19 cellular contexts compared by ENCODE assay signal in the genomic region with DNA sequence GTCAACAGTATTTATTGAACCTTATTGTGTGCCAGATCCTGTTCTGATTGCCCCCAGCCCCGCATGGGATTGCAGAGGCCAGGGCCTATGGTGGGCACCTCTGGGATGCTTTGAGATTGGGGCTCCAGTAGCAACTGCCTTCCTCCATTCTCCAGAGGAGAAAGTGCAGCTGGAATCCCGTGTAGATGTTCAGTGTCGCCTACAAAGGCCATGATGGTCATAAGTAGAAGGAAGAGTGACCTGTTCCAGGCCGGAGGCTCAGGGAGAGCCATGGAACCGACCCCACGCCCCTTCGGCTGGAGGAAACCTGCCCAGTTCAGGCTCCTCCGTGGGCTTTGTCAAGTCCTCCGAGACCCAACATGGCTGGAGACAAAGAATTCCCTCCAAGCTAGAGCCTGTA.
A peak's percentile ranks its signal among the peaks of the same experiment; 100 is the strongest.
DNase-seq lines count a peak whose midpoint lies in the region; ATAC-seq and TF ChIP-seq lines count a peak whose summit lies in the region.
"Had no signal": no experiment of that assay in that cellular context is flagged by ENCODE, and none has a peak within 500 bp of the region (broad histone marks: within the 10 kb centered on the region; RNA-seq: fewer than 3 reads in every experiment).

No MANE protein-coding gene starts in this region.

- H3K27me3 ChIP-seq in trophoblast cell (ENCODE audit: insufficient read depth, low read length) (no peaks in the 10 kb centered on the region), H7 (ENCODE audit: control insufficient read depth, insufficient read depth, low read length) (no peaks in the 10 kb centered on the region)
- no peaks in the 10 kb centered on the region for H3K27me3 ChIP-seq in CD4-positive, alpha-beta T cell (ENCODE audit: control insufficient read depth, insufficient read depth, low read length)
- H3K27me3 ChIP-seq: BE2C, BLaER1 had no signal

- no peak overlapping the region for H3K27ac ChIP-seq in trophoblast cell (ENCODE audit: low read depth, low read length)
- H3K27ac ChIP-seq in CD4-positive, alpha-beta T cell (ENCODE audit: low read depth, low read length), result no peak overlapping the region
- H3K27ac ChIP-seq: BLaER1 had no signal

- H2AK5ac ChIP-seq in trophoblast cell (ENCODE audit: low read length), result peak overlapping the region; percentile 30

- H3K18ac ChIP-seq in trophoblast cell (ENCODE audit: low read length), result no peak overlapping the region

- no peak overlapping the region for H2BK5ac ChIP-seq in trophoblast cell (ENCODE audit: low read depth, low read length, poor library complexity)

- no peak overlapping the region for H3K4ac ChIP-seq in trophoblast cell (ENCODE audit: low read depth, low read length)

- no peaks in the 10 kb centered on the region for H3K9me3 Mint-ChIP-seq in dendritic cell treated with granulocyte-macrophage colony-stimulating factor and Interleukin-4, amounts not matched to agents 40 ng/mL and 50 ng/mL, for 4 days
- no peaks in the 10 kb centered on the region for H3K9me3 Mint-ChIP-seq in CD4-positive, alpha-beta T cell
- H3K9me3 Mint-ChIP-seq: CD8-positive, alpha-beta T cell had no signal

- H3K4me1 Mint-ChIP-seq in T-helper 17 cell, result peaks cover 19% of the 10 kb centered on the region
- peaks cover 16% of the 10 kb centered on the region for H3K4me1 Mint-ChIP-seq in dendritic cell treated with granulocyte-macrophage colony-stimulating factor and Interleukin-4, amounts not matched to agents 40 ng/mL and 50 ng/mL, for 4 days (ENCODE audit: low read depth)
- H3K4me1 Mint-ChIP-seq in CD4-positive, alpha-beta T cell (ENCODE audit: low read depth), result peaks cover 48% of the 10 kb centered on the region

- CTCF ChIA-PET in CD4-positive, alpha-beta T cell (lab: Charles Lee), result interaction anchor here (0.6 kb wide), 1 partner anchor 139 kb away, joined by 3 read pairs; no protein-coding TSS in a partner anchor

- ATAC-seq in T-helper 17 cell (no peak), GM19023 (IDR thresholded peaks at IDR 0.05; ENCODE audit: unreplicated experiment) (no peak)
- no peak for ATAC-seq in CD4-positive, alpha-beta T cell (ENCODE audit: poor library complexity)
- ATAC-seq: CD8-positive, alpha-beta T cell had no signal

- H3K36me3 Mint-ChIP-seq in T-helper 17 cell (ENCODE audit: low read depth), result no peaks in the 10 kb centered on the region
- H3K36me3 Mint-ChIP-seq in dendritic cell treated with granulocyte-macrophage colony-stimulating factor and Interleukin-4, amounts not matched to agents 40 ng/mL and 50 ng/mL, for 4 days (ENCODE audit: low read depth), result no peaks in the 10 kb centered on the region
- no peaks in the 10 kb centered on the region for H3K36me3 Mint-ChIP-seq in CD4-positive, alpha-beta T cell (ENCODE audit: low read depth)
- H3K36me3 Mint-ChIP-seq: CD14-positive monocyte; CD4-positive, CD25-positive, alpha-beta regulatory T cell; CD8-positive, alpha-beta T cell had no signal

- no peak overlapping the region for H3K4me3 Mint-ChIP-seq in T-helper 17 cell
- H3K4me3 Mint-ChIP-seq in dendritic cell treated with granulocyte-macrophage colony-stimulating factor and Interleukin-4, amounts not matched to agents 40 ng/mL and 50 ng/mL, for 4 days, result no peak overlapping the region
- H3K4me3 Mint-ChIP-seq in CD4-positive, alpha-beta T cell, result no peak overlapping the region
- H3K4me3 Mint-ChIP-seq: CD14-positive monocyte; CD4-positive, CD25-positive, alpha-beta regulatory T cell; CD8-positive, alpha-beta T cell had no signal

- H3K4me3 ChIP-seq in trophoblast cell (ENCODE audit: low read depth, low read length), result no peak overlapping the region
- H3K4me3 ChIP-seq in H7 (ENCODE audit: insufficient read depth, low read depth, low read length), result no peak overlapping the region
- H3K4me3 ChIP-seq: BLaER1 had no signal

- H3K9ac ChIP-seq in trophoblast cell (ENCODE audit: low read length), result no peak overlapping the region
- H3K9ac ChIP-seq: BLaER1 had no signal

- H3K4me1 ChIP-seq in trophoblast cell (ENCODE audit: control insufficient read depth in 1 of 2, insufficient read depth in 2 of 2, low read length in 2 of 2), result peaks cover 11 to 12% of the 10 kb centered on the region in 2 experiments
- H3K4me1 ChIP-seq: BE2C, Caco-2 had no signal

- H3K9me3 ChIP-seq in T-helper 17 cell (ENCODE audit: control insufficient read depth, low read length, poor library complexity, severe bottlenecking) (no peaks in the 10 kb centered on the region), trophoblast cell (ENCODE audit: insufficient read depth, low read depth, low read length) (no peaks in the 10 kb centered on the region)
- H3K9me3 ChIP-seq in CD4-positive, alpha-beta T cell (ENCODE audit: control insufficient read depth, low read length), result no peaks in the 10 kb centered on the region
- H3K9me3 ChIP-seq: Caco-2 had no signal

- no peak for TF ChIP-seq CTCF in CD4-positive, alpha-beta T cell (IDR thresholded peaks at IDR 0.05)

- H2AFZ ChIP-seq in trophoblast cell (ENCODE audit: insufficient read depth, low read length, poor library complexity), result no peak overlapping the region

- peaks cover 2% of the 10 kb centered on the region for H3K79me1 ChIP-seq in trophoblast cell (ENCODE audit: low read length)

- H3K36me3 ChIP-seq in trophoblast cell (ENCODE audit: control insufficient read depth in 1 of 2, insufficient read depth in 2 of 2, low read length in 2 of 2) (no peaks in the 10 kb centered on the region), H7 (replicated peaks; ENCODE audit: control insufficient read depth, insufficient read depth, low read length) (no peaks in the 10 kb centered on the region)
- H3K36me3 ChIP-seq: BE2C, BLaER1 had no signal

- H3K27ac Mint-ChIP-seq in T-helper 17 cell, result peak overlapping the region; percentile 91
- peak overlapping the region; percentile 26 for H3K27ac Mint-ChIP-seq in dendritic cell treated with granulocyte-macrophage colony-stimulating factor and Interleukin-4, amounts not matched to agents 40 ng/mL and 50 ng/mL, for 4 days
- H3K27ac Mint-ChIP-seq in CD4-positive, alpha-beta T cell, result no peak overlapping the region
- H3K27ac Mint-ChIP-seq: CD14-positive monocyte; CD4-positive, CD25-positive, alpha-beta regulatory T cell; CD8-positive, alpha-beta T cell had no signal

- H3K4me2 ChIP-seq in trophoblast cell (ENCODE audit: low read length), result no peak overlapping the region
- H3K4me2 ChIP-seq: BLaER1 had no signal

- WGBS in trophoblast cell (ENCODE audit: extremely low coverage, insufficient coverage, insufficient read length), result no CpG with 5 or more reads among the region's 9 CpGs

- no peak overlapping the region for H2BK12ac ChIP-seq in trophoblast cell (ENCODE audit: low read length)

- POLR2A ChIA-PET in CD4-positive, alpha-beta T cell (lab: Charles Lee), result interaction anchor here (1.0 kb wide), 1 partner anchor 17 kb away, joined by 3 read pairs; no protein-coding TSS in a partner anchor

- H4K8ac ChIP-seq in trophoblast cell (ENCODE audit: low read depth, low read length), result no peak overlapping the region

- H4K91ac ChIP-seq in trophoblast cell (ENCODE audit: low read depth, low read length), result no peak overlapping the region

- H3K23ac ChIP-seq in trophoblast cell (ENCODE audit: low read length), result no peak overlapping the region

- H4K12ac ChIP-seq in trophoblast cell (ENCODE audit: low read depth, low read length), result no peak overlapping the region

- no peak overlapping the region for H3K14ac ChIP-seq in trophoblast cell (ENCODE audit: low read length)

- no peaks in the 10 kb centered on the region for H3K27me3 Mint-ChIP-seq in T-helper 17 cell
- peaks cover 6% of the 10 kb centered on the region for H3K27me3 Mint-ChIP-seq in dendritic cell treated with granulocyte-macrophage colony-stimulating factor and Interleukin-4, amounts not matched to agents 40 ng/mL and 50 ng/mL, for 4 days
- H3K27me3 Mint-ChIP-seq in CD4-positive, alpha-beta T cell, result no peaks in the 10 kb centered on the region

- H3K79me2 ChIP-seq in trophoblast cell (ENCODE audit: control insufficient read depth, insufficient read depth, low read length, poor library complexity), result no peaks in the 10 kb centered on the region

- intact Hi-C loops in dendritic cell treated with granulocyte-macrophage colony-stimulating factor and Interleukin-4, amounts not matched to agents 40 ng/mL and 50 ng/mL, for 4 days (cut with micrococcal nuclease), result no loop called here
- intact Hi-C loops in CD4-positive, alpha-beta T cell (cut with DNase I, micrococcal nuclease), result no loop called here

- no peak overlapping the region for H2BK120ac ChIP-seq in trophoblast cell (ENCODE audit: insufficient read depth, low read length, poor library complexity)

- no peak for DNase-seq in T-helper 17 cell
- DNase-seq in mesenteric fat pad (ENCODE audit: low spot score), result peak; percentile 60
- DNase-seq in trophoblast cell, result no peak
- DNase-seq in CD4-positive, alpha-beta T cell, result no peak
- no peak for DNase-seq in H7
- DNase-seq: 8988T; ACHN; C1 segment of cervical spinal cord; Caco-2; Calu3; CD4-positive, CD25-positive, alpha-beta regulatory T cell; CD8-positive, alpha-beta T cell; DMS79 treated with DMSO at 0.1 percent for 48 hours; GF-D8 had no signal
